In genomic region chr5:24042688-24043087, GRCh38 we compare ENCODE assay signal across 29 cellular contexts.
"Had no signal": no experiment of that assay in that cellular context is flagged by ENCODE, and none has a peak within 500 bp of the region (broad histone marks: within the 10 kb centered on the region; RNA-seq: fewer than 3 reads in every experiment).

No MANE protein-coding gene starts in this region.

- H3K9me3 ChIP-seq: neutrophil, psoas muscle, suprapubic skin, testis, tibial artery, transverse colon, upper lobe of right lung, uterus had no signal

- H2AFZ ChIP-seq: parathyroid adenoma had no signal

- H3K27ac ChIP-seq: neutrophil, parathyroid adenoma, psoas muscle, skin epidermis, spleen, suprapubic skin, testis, tibial artery, transverse colon, upper lobe of right lung, uterus had no signal

- H3K4me2 ChIP-seq: smooth muscle cell had no signal

- ATAC-seq: naive thymus-derived CD8-positive, alpha-beta T cell; natural killer cell treated with Interleukin-12 subunit alpha and Interleukin-12 subunit beta and Interleukin-15 and Interleukin-18, amount 100 ng/mL, for 72 hours; psoas muscle; right cardiac atrium; sciatic nerve; stimulated activated memory B cell treated with anti-CD40 and anti-IgM and Interleukin-4, amounts not matched to agents 10 μg/mL and 1 μg/mL and 100 μg/mL, for 72 hours; stimulated activated naive CD8-positive, alpha-beta T cell treated with anti-CD3 and anti-CD28 coated beads, Interleukin-15, amount 100 ng/mL, for 72 hours; stimulated activated naive CD8-positive, alpha-beta T cell treated with anti-CD3 and anti-CD28 coated beads, Interleukin-15, Interleukin-2, amounts not matched to agents 100 U/mL and 50 U/mL, for 24 hours; upper lobe of right lung had no signal

- H3K9ac ChIP-seq: parathyroid adenoma had no signal

- H3K79me2 ChIP-seq: parathyroid adenoma had no signal

- H3K4me1 ChIP-seq: parathyroid adenoma, psoas muscle, spleen, suprapubic skin, testis, tibial artery, transverse colon, upper lobe of right lung, uterus had no signal

- H3K27me3 ChIP-seq: neutrophil, spleen, suprapubic skin, testis, tibial artery, transverse colon, upper lobe of right lung, uterus had no signal

- H3K4me3 ChIP-seq: psoas muscle, skin epidermis, smooth muscle cell, spleen, suprapubic skin, testis, tibial artery, transverse colon, upper lobe of right lung, uterus had no signal

- H3K36me3 ChIP-seq: neutrophil, spleen, suprapubic skin, tibial artery, transverse colon, upper lobe of right lung, uterus had no signal

- DNase-seq: naive thymus-derived CD8-positive, alpha-beta T cell; nephron progenitor cell; nucleus accumbens; posterior cingulate gyrus; psoas muscle; right cardiac atrium; spleen; stimulated activated CD4-positive, alpha-beta T cell treated with anti-CD3 and anti-CD28 coated beads, Interleukin-12 subunit alpha, Interleukin-12 subunit beta, amount 100 ng/mL, for 4 hours; stimulated activated CD4-positive, alpha-beta T cell treated with anti-CD3 and anti-CD28 coated beads, Interleukin-1b, Interleukin-23, amount 100 ng/mL, for 48 hours; stimulated activated CD4-positive, alpha-beta T cell treated with anti-CD3 and anti-CD28 coated beads, Interleukin-4, amount 100 ng/mL, for 1 hour; stimulated activated CD4-positive, alpha-beta T cell treated with anti-CD3 and anti-CD28 coated beads, Interleukin-4, amount 100 ng/mL, for 4 hours; stimulated activated CD8-positive, alpha-beta memory T cell treated with anti-CD3 and anti-CD28 coated beads, Interleukin-4, amount 100 ng/mL, for 48 hours; stimulated activated naive CD4-positive, alpha-beta T cell; stimulated activated naive CD8-positive, alpha-beta T cell treated with anti-CD3 and anti-CD28 coated beads, Interleukin-15, amount 100 ng/mL, for 72 hours; stimulated activated naive CD8-positive, alpha-beta T cell treated with anti-CD3 and anti-CD28 coated beads, Interleukin-15, Interleukin-2, amounts not matched to agents 100 U/mL and 50 U/mL, for 24 hours; substantia nigra; testis; tibial artery; transverse colon; upper lobe of right lung; uterus had no signal
